ENCODE assay signal across 1 cellular context in the genomic region with DNA sequence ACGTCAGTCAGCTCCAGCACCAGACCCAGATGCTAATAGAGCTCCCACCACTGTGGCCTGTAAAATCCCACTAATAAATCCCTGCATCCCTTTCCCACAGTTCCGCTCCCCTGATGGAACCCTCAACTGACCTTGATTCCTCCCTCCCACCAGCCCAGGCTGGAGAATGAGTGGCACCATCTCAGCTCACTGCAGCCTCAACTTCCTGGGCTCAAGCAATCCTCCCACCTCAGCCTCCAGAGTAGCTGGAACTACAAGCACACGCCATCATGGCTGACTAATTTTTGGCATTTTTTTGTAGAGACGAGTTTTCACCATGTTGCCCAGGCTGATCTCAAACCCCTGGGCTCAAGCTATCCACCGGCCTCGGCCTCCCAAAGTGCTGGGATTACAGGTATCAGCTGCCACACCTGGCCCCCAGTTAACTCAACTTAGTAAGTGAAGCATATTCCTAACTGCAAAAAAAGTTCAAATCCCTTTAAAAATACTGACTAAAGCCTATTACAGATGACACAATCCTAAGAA.
TF ChIP-seq lines count a peak whose summit lies in the region.

No MANE protein-coding gene starts in this region.

TF ChIP-seq in HCT116, 20 proteins besides CTCF, POLR2A, EP300 and RAD21:
- TF ChIP-seq FOSL1 (IDR thresholded peaks at IDR 0.05; ENCODE audit: low read depth) (no peak), ZNF274 (IDR thresholded peaks at IDR 0.05; ENCODE audit: low read depth, low read length) (no peak), JUND (IDR thresholded peaks at IDR 0.05) (no peak), SP1 (IDR thresholded peaks at IDR 0.05; ENCODE audit: low read depth) (no peak), POLR2AphosphoS5 (IDR thresholded peaks at IDR 0.05; ENCODE audit: low read depth, low read length) (no peak), CBX3 (IDR thresholded peaks at IDR 0.05; ENCODE audit: low read depth) (no peak), CEBPB (IDR thresholded peaks at IDR 0.05; ENCODE audit: low read depth) (no peak), ELF1 (IDR thresholded peaks at IDR 0.05; ENCODE audit: borderline replicate concordance, low read depth) (no peak), YY1 (IDR thresholded peaks at IDR 0.05; ENCODE audit: extremely low read depth, insufficient replicate concordance, low read depth, low read length) (no peak)
- TF ChIP-seq, protein P1, sequence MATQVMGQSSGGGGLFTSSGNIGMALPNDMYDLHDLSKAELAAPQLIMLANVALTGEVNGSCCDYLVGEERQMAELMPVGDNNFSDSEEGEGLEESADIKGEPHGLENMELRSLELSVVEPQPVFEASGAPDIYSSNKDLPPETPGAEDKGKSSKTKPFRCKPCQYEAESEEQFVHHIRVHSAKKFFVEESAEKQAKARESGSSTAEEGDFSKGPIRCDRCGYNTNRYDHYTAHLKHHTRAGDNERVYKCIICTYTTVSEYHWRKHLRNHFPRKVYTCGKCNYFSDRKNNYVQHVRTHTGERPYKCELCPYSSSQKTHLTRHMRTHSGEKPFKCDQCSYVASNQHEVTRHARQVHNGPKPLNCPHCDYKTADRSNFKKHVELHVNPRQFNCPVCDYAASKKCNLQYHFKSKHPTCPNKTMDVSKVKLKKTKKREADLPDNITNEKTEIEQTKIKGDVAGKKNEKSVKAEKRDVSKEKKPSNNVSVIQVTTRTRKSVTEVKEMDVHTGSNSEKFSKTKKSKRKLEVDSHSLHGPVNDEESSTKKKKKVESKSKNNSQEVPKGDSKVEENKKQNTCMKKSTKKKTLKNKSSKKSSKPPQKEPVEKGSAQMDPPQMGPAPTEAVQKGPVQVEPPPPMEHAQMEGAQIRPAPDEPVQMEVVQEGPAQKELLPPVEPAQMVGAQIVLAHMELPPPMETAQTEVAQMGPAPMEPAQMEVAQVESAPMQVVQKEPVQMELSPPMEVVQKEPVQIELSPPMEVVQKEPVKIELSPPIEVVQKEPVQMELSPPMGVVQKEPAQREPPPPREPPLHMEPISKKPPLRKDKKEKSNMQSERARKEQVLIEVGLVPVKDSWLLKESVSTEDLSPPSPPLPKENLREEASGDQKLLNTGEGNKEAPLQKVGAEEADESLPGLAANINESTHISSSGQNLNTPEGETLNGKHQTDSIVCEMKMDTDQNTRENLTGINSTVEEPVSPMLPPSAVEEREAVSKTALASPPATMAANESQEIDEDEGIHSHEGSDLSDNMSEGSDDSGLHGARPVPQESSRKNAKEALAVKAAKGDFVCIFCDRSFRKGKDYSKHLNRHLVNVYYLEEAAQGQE (IDR thresholded peaks at IDR 0.05; ENCODE audit: low read depth), result no peak
- TF ChIP-seq, protein P2, sequence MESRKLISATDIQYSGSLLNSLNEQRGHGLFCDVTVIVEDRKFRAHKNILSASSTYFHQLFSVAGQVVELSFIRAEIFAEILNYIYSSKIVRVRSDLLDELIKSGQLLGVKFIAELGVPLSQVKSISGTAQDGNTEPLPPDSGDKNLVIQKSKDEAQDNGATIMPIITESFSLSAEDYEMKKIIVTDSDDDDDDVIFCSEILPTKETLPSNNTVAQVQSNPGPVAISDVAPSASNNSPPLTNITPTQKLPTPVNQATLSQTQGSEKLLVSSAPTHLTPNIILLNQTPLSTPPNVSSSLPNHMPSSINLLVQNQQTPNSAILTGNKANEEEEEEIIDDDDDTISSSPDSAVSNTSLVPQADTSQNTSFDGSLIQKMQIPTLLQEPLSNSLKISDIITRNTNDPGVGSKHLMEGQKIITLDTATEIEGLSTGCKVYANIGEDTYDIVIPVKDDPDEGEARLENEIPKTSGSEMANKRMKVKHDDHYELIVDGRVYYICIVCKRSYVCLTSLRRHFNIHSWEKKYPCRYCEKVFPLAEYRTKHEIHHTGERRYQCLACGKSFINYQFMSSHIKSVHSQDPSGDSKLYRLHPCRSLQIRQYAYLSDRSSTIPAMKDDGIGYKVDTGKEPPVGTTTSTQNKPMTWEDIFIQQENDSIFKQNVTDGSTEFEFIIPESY (IDR thresholded peaks at IDR 0.05; ENCODE audit: extremely low read depth, insufficient replicate concordance, low read length), result no peak
- TF ChIP-seq, protein P3, sequence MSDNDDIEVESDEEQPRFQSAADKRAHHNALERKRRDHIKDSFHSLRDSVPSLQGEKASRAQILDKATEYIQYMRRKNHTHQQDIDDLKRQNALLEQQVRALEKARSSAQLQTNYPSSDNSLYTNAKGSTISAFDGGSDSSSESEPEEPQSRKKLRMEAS (IDR thresholded peaks at IDR 0.05), result no peak
